In genomic region chr12:13044002-13044858, GRCh38 we compare ENCODE assay signal across 8 cellular contexts. TPM values are rescaled to one million over a fixed set of nuclear protein-coding genes. Genes with fewer than 3 reads are reported as not detected.
A peak's percentile ranks its signal among the peaks of the same experiment; 100 is the strongest.
DNase-seq lines count a peak whose midpoint lies in the region; ATAC-seq and TF ChIP-seq lines count a peak whose summit lies in the region.

Gene FAM234B, plus strand, starts transcription at chr12:13044381. Its CDS starts 23 bp downstream, at chr12:13044404.

- peaks cover 66% of the 10 kb centered on the region for H3K4me1 Mint-ChIP-seq in nephron progenitor cell

- DNase-seq in Caki2 (ENCODE audit: low read depth) = peak; percentile 53
- DNase-seq in HT1080 (ENCODE audit: low read depth) = peak; percentile 52
- peak; percentile 61 for DNase-seq in activated T-helper 9 cell treated with anti-CD3 and anti-CD28 coated beads, Interleukin-2, amount 50 U/mL, for 16 hours (ENCODE audit: low read depth)
- DNase-seq in fibroblast of villous mesenchyme (ENCODE audit: low read depth) = peak; percentile 51
- peak; percentile 90 for DNase-seq in nephron progenitor cell
- peak; percentile 86 for DNase-seq in stimulated activated naive CD8-positive, alpha-beta T cell treated with anti-CD3 and anti-CD28 coated beads, Interleukin-15, Interleukin-2, amounts not matched to agents 100 U/mL and 50 U/mL, for 24 hours

- peak within 1 kb of the TSS; percentile 91 for H3K4me3 Mint-ChIP-seq in nephron progenitor cell

- peak within 1 kb of the TSS; percentile 98 for H3K4me3 ChIP-seq in fibroblast of villous mesenchyme (ENCODE audit: low read depth, low read length)

- ATAC-seq in GM19463 (IDR thresholded peaks at IDR 0.05; ENCODE audit: unreplicated experiment) = peak; percentile 79
- peak; percentile 94 for ATAC-seq in stimulated activated naive CD8-positive, alpha-beta T cell treated with anti-CD3 and anti-CD28 coated beads, Interleukin-15, Interleukin-2, amounts not matched to agents 100 U/mL and 50 U/mL, for 24 hours

- peaks cover 4% of the 10 kb centered on the region for H3K9me3 Mint-ChIP-seq in nephron progenitor cell

- H3K27ac Mint-ChIP-seq in nephron progenitor cell = peak within 1 kb of the TSS; percentile 15

- peaks cover 7% of the 10 kb centered on the region for H3K36me3 Mint-ChIP-seq in nephron progenitor cell (ENCODE audit: low read depth)

- in situ Hi-C loops in Caki2 (cut with HindIII; ENCODE audit: low pct_unique_long_range_greater_than_20kb, low sequenced_read_pairs) = no loop called here

- peak; percentile 13 for TF ChIP-seq CTCF in fibroblast of villous mesenchyme (IDR thresholded peaks at IDR 0.05; ENCODE audit: insufficient read depth, low read depth, low read length)
- peak; percentile 11 for TF ChIP-seq CTCF in nephron progenitor cell (IDR thresholded peaks at IDR 0.05)

- H3K27me3 Mint-ChIP-seq in nephron progenitor cell (ENCODE audit: low read depth, poor library complexity) = peaks cover 6% of the 10 kb centered on the region

TF ChIP-seq in PFSK-1, 5 proteins besides CTCF, POLR2A, EP300 and RAD21:
- TF ChIP-seq FOXP2 (optimal IDR thresholded peaks at IDR 0.05; ENCODE audit: borderline replicate concordance, extremely low read depth, extremely low read length, insufficient read depth) = peak; percentile 66
- 0 out of 2 replicates have a peak, but pooled peaks have one; percentile 12 for TF ChIP-seq SIN3A (IDR thresholded peaks at IDR 0.05; ENCODE audit: borderline replicate concordance, insufficient read depth, low read length)
- TF ChIP-seq REST (IDR thresholded peaks at IDR 0.05; ENCODE audit: insufficient read depth in 1 of 2, low read depth in 2 of 2, low read length in 2 of 2) = peak; percentile 63 to 73; a peak in 2 of 4 replicates
- peak; percentile 69 for TF ChIP-seq POLR2AphosphoS5 (IDR thresholded peaks at IDR 0.05; ENCODE audit: low read depth, low read length)
- peak; percentile 83; the same call in 1 of the 2 replicates for TF ChIP-seq TAF1 (IDR thresholded peaks at IDR 0.05; ENCODE audit: borderline replicate concordance, insufficient read depth, low read length)

RNA-seq across cellular contexts. Expression of gene FAM234B, which starts in this region (rescaled TPM):
- 2.5 and 6.7 TPM in 2 replicates for total RNA-seq in Caki2 (2014; rRNA removed; shearing (Covaris generic); ENCODE audit: low replicate concordance)
- 2.5 and 4.5 TPM in 2 replicates for total RNA-seq in HT1080 (2014; rRNA removed; shearing (Covaris generic))
- polyA plus RNA-seq in HT1080 (2015; cell fraction: cytosol; rRNA removed) = 3.5 and 4.2 TPM in 2 replicates
- 8.4 and 8.5 TPM in 2 replicates for polyA plus RNA-seq in HT1080 (2015; cell fraction: nucleus; rRNA removed)
- 2.6 TPM for polyA plus RNA-seq in PFSK-1 (2012; ENCODE audit: insufficient read length, low read depth)
- 5.8 and 10.8 TPM in 2 replicates for total RNA-seq in fibroblast of villous mesenchyme

Comparison
In these comparisons a context has a peak if more than half of its experiments do, and no peak if none do; other contexts are left out.
1. Peak in every context shown above with its lines: DNase-seq, ATAC-seq and H3K4me3 ChIP-seq.